In the genomic region with DNA sequence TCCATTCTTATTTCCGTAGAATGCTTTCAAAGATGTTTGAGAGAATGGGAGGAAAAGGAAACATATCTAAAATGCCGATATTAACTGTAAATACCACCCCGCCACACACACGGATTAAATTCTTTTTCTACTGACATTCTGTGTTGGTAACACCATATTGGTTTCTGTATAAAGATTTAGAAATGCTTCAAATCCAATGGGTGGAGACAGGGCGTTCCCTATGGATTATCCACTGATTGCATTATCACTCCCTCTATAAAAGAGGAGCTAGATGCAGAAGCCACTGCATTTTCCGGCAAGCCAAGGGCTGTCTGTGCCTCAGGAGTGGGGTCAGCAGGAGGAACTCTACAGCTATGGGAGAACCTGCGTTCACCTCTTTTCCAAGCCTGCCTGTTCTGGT, we compare ENCODE assay signal across 6 cellular contexts. TPM values are rescaled to one million over a fixed set of nuclear protein-coding genes. Genes with fewer than 3 reads are reported as not detected.
"Had no signal": no experiment of that assay in that cellular context is flagged by ENCODE, and none has a peak within 500 bp of the region (broad histone marks: within the 10 kb centered on the region; RNA-seq: fewer than 3 reads in every experiment).

TSS of gene MBD3L2 (plus strand) at position 301 of the 400 bp plus-strand sequence. CDS start at position 354, 53 bp downstream.

RNA-seq across cellular contexts. Expression of gene MBD3L2, which starts in this region (rescaled TPM):
- total RNA-seq: HepG2, HT-29, HT1080, IMR-90, K562 had no signal
- polyA plus RNA-seq: HepG2, IgD-negative memory B cell, IMR-90, K562 had no signal
